14 cellular contexts compared by ENCODE assay signal in the genomic region with DNA sequence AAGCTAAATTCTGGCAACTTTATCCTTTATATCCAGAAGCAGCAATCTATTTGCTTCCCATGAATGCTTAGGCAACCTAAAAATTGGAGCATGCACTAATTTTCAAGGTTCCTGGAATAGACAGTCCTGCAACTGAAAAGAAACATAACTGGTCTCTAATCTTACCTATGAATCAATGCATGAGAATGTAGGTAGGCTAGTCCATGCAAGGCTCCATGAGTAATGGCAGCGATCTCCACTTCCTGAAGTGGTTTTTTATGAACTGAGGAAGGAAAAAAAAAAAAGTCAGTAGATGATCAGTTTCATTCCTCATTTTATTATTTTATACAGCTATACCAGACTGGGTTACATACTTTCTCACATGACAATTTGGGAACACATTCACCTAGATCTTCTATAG.
A peak's percentile ranks its signal among the peaks of the same experiment; 100 is the strongest.
DNase-seq lines count a peak whose midpoint lies in the region; ATAC-seq, FAIRE-seq and TF ChIP-seq lines count a peak whose summit lies in the region.
"Had no signal": no experiment of that assay in that cellular context is flagged by ENCODE, and none has a peak within 500 bp of the region (broad histone marks: within the 10 kb centered on the region; RNA-seq: fewer than 3 reads in every experiment).

No MANE protein-coding gene starts in this region.

- H3K27ac Mint-ChIP-seq in activated naive CD4-positive, alpha-beta T cell treated with anti-CD3 and anti-CD28 coated beads, Interleukin-2, amount 50 U/mL, for 24 hours, result peak overlapping the region; percentile 41
- H3K27ac Mint-ChIP-seq: activated naive CD8-positive, alpha-beta T cell treated with anti-CD3 and anti-CD28 coated beads, Interleukin-2, amount 10 ng/mL, durations not matched to agents 7 days and 5 days; WTC11 had no signal

- peak overlapping the region; percentile 15 for H3K27ac ChIP-seq in suprapubic skin

- DNase-seq in activated naive CD4-positive, alpha-beta T cell (lab: John Stamatoyannopoulos, UW), result no peak
- peak; percentile 51 for DNase-seq in RCC 7860 (ENCODE audit: low spot score)
- DNase-seq in fibroblast of villous mesenchyme (ENCODE audit: low read depth), result peak; percentile 4
- no peak for DNase-seq in suprapubic skin (ENCODE audit: low spot score in 2 of 2)
- DNase-seq in NCI-H1092 (lab: John Stamatoyannopoulos, UW), result no peak
- no peak for DNase-seq in activated effector memory CD4-positive, alpha-beta T cell treated with Interleukin-2 at 50 U/mL for 16 hours
- DNase-seq: activated naive CD8-positive, alpha-beta T cell treated with anti-CD3 and anti-CD28 coated beads, Interleukin-2, amount 10 ng/mL, durations not matched to agents 7 days and 5 days; BE2C; left lung; MV-4-11 had no signal

- no peak overlapping the region for H3K4me3 ChIP-seq in fibroblast of villous mesenchyme (ENCODE audit: low read depth, low read length)
- H3K4me3 ChIP-seq in suprapubic skin, result no peak overlapping the region
- H3K4me3 ChIP-seq: left lung had no signal

- no peaks in the 10 kb centered on the region for H3K27me3 ChIP-seq in suprapubic skin
- H3K27me3 ChIP-seq: BE2C, left lung had no signal

- 43% methylated on average over 1 of the region's 1 CpG for WGBS in suprapubic skin

- TF ChIP-seq CTCF in fibroblast of villous mesenchyme (IDR thresholded peaks at IDR 0.05; ENCODE audit: insufficient read depth, low read depth, low read length) (no peak), suprapubic skin (IDR thresholded peaks at IDR 0.05) (no peak)

- no peaks in the 10 kb centered on the region for H3K9me3 Mint-ChIP-seq in activated naive CD4-positive, alpha-beta T cell treated with anti-CD3 and anti-CD28 coated beads, Interleukin-2, amount 50 U/mL, for 24 hours
- H3K9me3 Mint-ChIP-seq: activated naive CD8-positive, alpha-beta T cell treated with anti-CD3 and anti-CD28 coated beads, Interleukin-2, amount 10 ng/mL, durations not matched to agents 7 days and 5 days had no signal

- no peak for TF ChIP-seq POLR2A in suprapubic skin (IDR thresholded peaks at IDR 0.05)

- H3K36me3 Mint-ChIP-seq in activated naive CD4-positive, alpha-beta T cell treated with anti-CD3 and anti-CD28 coated beads, Interleukin-2, amount 50 U/mL, for 24 hours, result peaks cover 20% of the 10 kb centered on the region

- no peak overlapping the region for H3K4me3 Mint-ChIP-seq in activated naive CD4-positive, alpha-beta T cell treated with anti-CD3 and anti-CD28 coated beads, Interleukin-2, amount 50 U/mL, for 24 hours
- H3K4me3 Mint-ChIP-seq: activated naive CD8-positive, alpha-beta T cell treated with anti-CD3 and anti-CD28 coated beads, Interleukin-2, amount 10 ng/mL, durations not matched to agents 7 days and 5 days; WTC11 had no signal

- ATAC-seq in GM19395 (IDR thresholded peaks at IDR 0.05; ENCODE audit: unreplicated experiment), result no peak
- ATAC-seq: left lung, Panc1, WTC11 had no signal

- peaks cover 3% of the 10 kb centered on the region for H3K4me1 Mint-ChIP-seq in activated naive CD4-positive, alpha-beta T cell treated with anti-CD3 and anti-CD28 coated beads, Interleukin-2, amount 50 U/mL, for 24 hours
- H3K4me1 Mint-ChIP-seq: WTC11 had no signal

- FAIRE-seq in RCC 7860 (lab: Jason Lieb, UNC), result peak; percentile 36

- H3K27me3 Mint-ChIP-seq in activated naive CD4-positive, alpha-beta T cell treated with anti-CD3 and anti-CD28 coated beads, Interleukin-2, amount 50 U/mL, for 24 hours, result no peaks in the 10 kb centered on the region
- H3K27me3 Mint-ChIP-seq: activated naive CD8-positive, alpha-beta T cell treated with anti-CD3 and anti-CD28 coated beads, Interleukin-2, amount 10 ng/mL, durations not matched to agents 7 days and 5 days had no signal

- H3K36me3 ChIP-seq in suprapubic skin, result peaks cover 3% of the 10 kb centered on the region
- H3K36me3 ChIP-seq: BE2C had no signal

- H3K4me1 ChIP-seq in suprapubic skin, result peaks cover 36% of the 10 kb centered on the region
- H3K4me1 ChIP-seq: BE2C had no signal

- no peaks in the 10 kb centered on the region for H3K9me3 ChIP-seq in suprapubic skin
- H3K9me3 ChIP-seq: BE2C, left lung had no signal

- no peak for TF ChIP-seq EP300 in suprapubic skin (IDR thresholded peaks at IDR 0.05)

Comparison
In these comparisons a context has a peak if more than half of its experiments do, and no peak if none do; other contexts are left out.
1. DNase-seq: peak in RCC 7860 (single experiment) and fibroblast of villous mesenchyme (single experiment); none in activated naive CD4-positive, alpha-beta T cell (0 of 4), suprapubic skin (0 of 2), NCI-H1092 (single experiment) and activated effector memory CD4-positive, alpha-beta T cell treated with Interleukin-2 at 50 U/mL for 16 hours (single experiment).